Comparison of ENCODE assay signal across 2 cellular contexts in genomic region chr3:58522759-58523425, GRCh38.
A peak's percentile ranks its signal among the peaks of the same experiment; 100 is the strongest.
TF ChIP-seq lines count a peak whose summit lies in the region.

No MANE protein-coding gene starts in this region.

TF ChIP-seq in WTC11, 78 proteins besides CTCF, POLR2A, EP300 and RAD21:
- TF ChIP-seq ZNF671 (CRISPR knock-in tag; IDR thresholded peaks at IDR 0.05) (no peak), ZNF138 (CRISPR knock-in tag; conservative IDR thresholded peaks at IDR 0.05) (no peak), GABPB1 (CRISPR knock-in tag; IDR thresholded peaks at IDR 0.05) (no peak), MLX (CRISPR knock-in tag; IDR thresholded peaks at IDR 0.05) (no peak), GTF2I (CRISPR knock-in tag; conservative IDR thresholded peaks at IDR 0.05) (0 out of 2 replicates have a peak, but pooled peaks have one; percentile 40), SOX15 (CRISPR knock-in tag; IDR thresholded peaks at IDR 0.05) (no peak), ZNF512 (CRISPR knock-in tag; IDR thresholded peaks at IDR 0.05; ENCODE audit: borderline replicate concordance) (no peak)

TF ChIP-seq in neural cell, 6 proteins besides CTCF, POLR2A, EP300 and RAD21:
- TF ChIP-seq POLR2AphosphoS5 (IDR thresholded peaks at IDR 0.05) (no peak), REST (IDR thresholded peaks at IDR 0.05; ENCODE audit: borderline replicate concordance) (no peak), TAF1 (IDR thresholded peaks at IDR 0.05; ENCODE audit: low read depth) (no peak), SMC3 (conservative IDR thresholded peaks at IDR 0.05; ENCODE audit: poor library complexity) (no peak), EZH2 (IDR thresholded peaks at IDR 0.05; ENCODE audit: borderline replicate concordance, insufficient read depth, low read length, poor library complexity, severe bottlenecking) (no peak), MXI1 (conservative IDR thresholded peaks at IDR 0.05; ENCODE audit: poor library complexity, severe bottlenecking) (no peak)
